In genomic region chr2:82498777-82499443, GRCh38 we compare ENCODE assay signal across 20 cellular contexts.
"Had no signal": no experiment of that assay in that cellular context is flagged by ENCODE, and none has a peak within 500 bp of the region (broad histone marks: within the 10 kb centered on the region; RNA-seq: fewer than 3 reads in every experiment).

No MANE protein-coding gene starts in this region.

- H3K27ac ChIP-seq: SJSA1, SK-N-MC had no signal

- H3K9me3 ChIP-seq: SJSA1 had no signal

- DNase-seq: KBM-7, MV-4-11, NCI-H1048, NCI-H1105, NCI-H1417, NCI-H1436 treated with DMSO at 0.1 percent for 48 hours, NCI-H1694, NCI-H187 treated with DMSO at 0.1 percent for 48 hours, NCI-H2029 treated with DMSO at 0.1 percent for 48 hours, NCI-H2171 treated with DMSO at 0.1 percent for 48 hours, NCI-H345, NCI-H446 treated with DMSO at 0.1 percent for 48 hours, NCI-H510A treated with DMSO at 0.1 percent for 48 hours, NCI-H526, NCI-H82, Right ventricle myocardium superior, RPMI8226, SIG-M5 had no signal

- H3K27me3 ChIP-seq: SJSA1 had no signal

- H3K4me1 ChIP-seq: SJSA1 had no signal

- H3K36me3 ChIP-seq: SJSA1 had no signal

- H3K4me3 ChIP-seq: SJSA1, SK-N-MC had no signal
